Comparison of ENCODE assay signal across 1 cellular context in the genomic region with DNA sequence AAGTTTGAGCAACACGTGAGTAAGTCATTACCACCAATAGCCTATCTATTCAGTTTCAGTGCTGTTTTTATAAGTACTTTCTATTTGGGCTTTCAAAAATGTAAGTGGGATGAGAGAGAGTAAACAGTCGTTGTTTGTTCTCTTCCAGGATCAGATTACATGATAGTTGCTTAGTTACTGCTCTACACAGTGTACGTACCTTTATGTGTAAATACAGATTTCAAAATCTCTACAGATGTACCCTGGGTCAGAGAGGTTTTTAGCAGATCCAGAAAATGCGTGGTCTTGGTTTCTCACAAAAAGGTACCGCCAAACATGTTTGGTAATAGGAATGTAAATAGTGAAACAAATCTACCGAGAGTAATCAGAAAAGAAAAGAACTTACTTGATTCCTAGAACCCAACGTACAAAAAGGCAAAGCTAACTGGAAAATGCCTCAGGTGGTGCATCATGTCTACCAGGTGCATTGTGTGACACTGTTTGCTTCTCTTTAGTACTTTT.
A peak's percentile ranks its signal among the peaks of the same experiment; 100 is the strongest.
TF ChIP-seq lines count a peak whose summit lies in the region.

No MANE protein-coding gene starts in this region.

TF ChIP-seq in HepG2, 621 proteins besides CTCF, POLR2A, EP300 and RAD21 (continued from another document):
- TF ChIP-seq ZBTB20 (CRISPR knock-in tag; IDR thresholded peaks at IDR 0.05; ENCODE audit: borderline replicate concordance, low read depth) (peak; percentile 22; the same call in 1 of the 2 replicates), ZNF549 (CRISPR knock-in tag; IDR thresholded peaks at IDR 0.05) (no peak), SMARCC2 (IDR thresholded peaks at IDR 0.05) (0 out of 2 replicates have a peak, but pooled peaks have one; percentile 18), ZNF546 (CRISPR knock-in tag; conservative IDR thresholded peaks at IDR 0.05) (no peak), SYNCRIP (IDR thresholded peaks at IDR 0.05; ENCODE audit: insufficient read depth, low read depth, low read length) (no peak), ELF3 (CRISPR knock-in tag; IDR thresholded peaks at IDR 0.05) (peak; percentile 45; the same call in 1 of the 2 replicates), ZFP82 (CRISPR knock-in tag; IDR thresholded peaks at IDR 0.05; ENCODE audit: borderline replicate concordance) (0 out of 2 replicates have a peak, but pooled peaks have one; percentile 32), KAT8 (CRISPR knock-in tag; IDR thresholded peaks at IDR 0.05) (peak; percentile 42; the same call in 1 of the 2 replicates), TCF12 (IDR thresholded peaks at IDR 0.05) (no peak), TCF12 (CRISPR knock-in tag; IDR thresholded peaks at IDR 0.05) (peak; percentile 38; the same call in 1 of the 2 replicates), PAF1 (CRISPR knock-in tag; IDR thresholded peaks at IDR 0.05) (no peak), CHCHD3 (CRISPR knock-in tag; IDR thresholded peaks at IDR 0.05) (no peak), ZNF737 (CRISPR knock-in tag; IDR thresholded peaks at IDR 0.05; ENCODE audit: borderline replicate concordance) (no peak), ELF1 (CRISPR knock-in tag; IDR thresholded peaks at IDR 0.05) (peak; percentile 33; the same call in 1 of the 2 replicates), ZFP90 (CRISPR knock-in tag; IDR thresholded peaks at IDR 0.05; ENCODE audit: borderline replicate concordance) (0 out of 2 replicates have a peak, but pooled peaks have one; percentile 43), CEBPG (CRISPR knock-in tag; IDR thresholded peaks at IDR 0.05) (peak; percentile 81), EZH2 (conservative IDR thresholded peaks at IDR 0.05; ENCODE audit: low read depth, low read length) (no peak), REXO4 (CRISPR knock-in tag; IDR thresholded peaks at IDR 0.05; ENCODE audit: borderline replicate concordance) (no peak), ZNF607 (CRISPR knock-in tag; IDR thresholded peaks at IDR 0.05; ENCODE audit: borderline replicate concordance) (no peak), ZNF510 (CRISPR knock-in tag; IDR thresholded peaks at IDR 0.05; ENCODE audit: low read depth) (no peak), FOXA3 (CRISPR knock-in tag; IDR thresholded peaks at IDR 0.05) (peak; percentile 93), ZNF644 (CRISPR knock-in tag; IDR thresholded peaks at IDR 0.05; ENCODE audit: low read depth) (peak; percentile 25; the same call in 1 of the 2 replicates), SNAPC2 (CRISPR knock-in tag; IDR thresholded peaks at IDR 0.05) (no peak), MIXL1 (CRISPR knock-in tag; IDR thresholded peaks at IDR 0.05) (peak; percentile 66; the same call in 1 of the 2 replicates), ARNTL (CRISPR knock-in tag; IDR thresholded peaks at IDR 0.05) (no peak)
- TF ChIP-seq, protein P1, sequence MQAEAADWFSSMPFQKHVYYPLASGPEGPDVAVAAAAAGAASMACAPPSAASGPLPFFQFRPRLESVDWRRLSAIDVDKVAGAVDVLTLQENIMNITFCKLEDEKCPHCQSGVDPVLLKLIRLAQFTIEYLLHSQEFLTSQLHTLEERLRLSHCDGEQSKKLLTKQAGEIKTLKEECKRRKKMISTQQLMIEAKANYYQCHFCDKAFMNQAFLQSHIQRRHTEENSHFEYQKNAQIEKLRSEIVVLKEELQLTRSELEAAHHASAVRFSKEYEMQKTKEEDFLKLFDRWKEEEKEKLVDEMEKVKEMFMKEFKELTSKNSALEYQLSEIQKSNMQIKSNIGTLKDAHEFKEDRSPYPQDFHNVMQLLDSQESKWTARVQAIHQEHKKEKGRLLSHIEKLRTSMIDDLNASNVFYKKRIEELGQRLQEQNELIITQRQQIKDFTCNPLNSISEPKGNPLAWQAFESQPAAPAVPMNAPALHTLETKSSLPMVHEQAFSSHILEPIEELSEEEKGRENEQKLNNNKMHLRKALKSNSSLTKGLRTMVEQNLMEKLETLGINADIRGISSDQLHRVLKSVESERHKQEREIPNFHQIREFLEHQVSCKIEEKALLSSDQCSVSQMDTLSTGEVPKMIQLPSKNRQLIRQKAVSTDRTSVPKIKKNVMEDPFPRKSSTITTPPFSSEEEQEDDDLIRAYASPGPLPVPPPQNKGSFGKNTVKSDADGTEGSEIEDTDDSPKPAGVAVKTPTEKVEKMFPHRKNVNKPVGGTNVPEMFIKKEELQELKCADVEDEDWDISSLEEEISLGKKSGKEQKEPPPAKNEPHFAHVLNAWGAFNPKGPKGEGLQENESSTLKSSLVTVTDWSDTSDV (CRISPR knock-in tag; IDR thresholded peaks at IDR 0.05), result no peak
- TF ChIP-seq, protein P2, sequence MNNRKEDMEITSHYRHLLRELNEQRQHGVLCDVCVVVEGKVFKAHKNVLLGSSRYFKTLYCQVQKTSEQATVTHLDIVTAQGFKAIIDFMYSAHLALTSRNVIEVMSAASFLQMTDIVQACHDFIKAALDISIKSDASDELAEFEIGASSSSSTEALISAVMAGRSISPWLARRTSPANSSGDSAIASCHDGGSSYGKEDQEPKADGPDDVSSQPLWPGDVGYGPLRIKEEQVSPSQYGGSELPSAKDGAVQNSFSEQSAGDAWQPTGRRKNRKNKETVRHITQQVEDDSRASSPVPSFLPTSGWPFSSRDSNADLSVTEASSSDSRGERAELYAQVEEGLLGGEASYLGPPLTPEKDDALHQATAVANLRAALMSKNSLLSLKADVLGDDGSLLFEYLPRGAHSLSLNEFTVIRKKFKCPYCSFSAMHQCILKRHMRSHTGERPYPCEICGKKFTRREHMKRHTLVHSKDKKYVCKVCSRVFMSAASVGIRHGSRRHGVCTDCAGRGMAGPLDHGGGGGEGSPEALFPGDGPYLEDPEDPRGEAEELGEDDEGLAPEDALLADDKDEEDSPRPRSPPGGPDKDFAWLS (CRISPR knock-in tag; IDR thresholded peaks at IDR 0.05; ENCODE audit: borderline replicate concordance), result no peak
- TF ChIP-seq, protein P3, sequence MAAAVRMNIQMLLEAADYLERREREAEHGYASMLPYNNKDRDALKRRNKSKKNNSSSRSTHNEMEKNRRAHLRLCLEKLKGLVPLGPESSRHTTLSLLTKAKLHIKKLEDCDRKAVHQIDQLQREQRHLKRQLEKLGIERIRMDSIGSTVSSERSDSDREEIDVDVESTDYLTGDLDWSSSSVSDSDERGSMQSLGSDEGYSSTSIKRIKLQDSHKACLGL (CRISPR knock-in tag; IDR thresholded peaks at IDR 0.05), result no peak
- TF ChIP-seq, protein P4, sequence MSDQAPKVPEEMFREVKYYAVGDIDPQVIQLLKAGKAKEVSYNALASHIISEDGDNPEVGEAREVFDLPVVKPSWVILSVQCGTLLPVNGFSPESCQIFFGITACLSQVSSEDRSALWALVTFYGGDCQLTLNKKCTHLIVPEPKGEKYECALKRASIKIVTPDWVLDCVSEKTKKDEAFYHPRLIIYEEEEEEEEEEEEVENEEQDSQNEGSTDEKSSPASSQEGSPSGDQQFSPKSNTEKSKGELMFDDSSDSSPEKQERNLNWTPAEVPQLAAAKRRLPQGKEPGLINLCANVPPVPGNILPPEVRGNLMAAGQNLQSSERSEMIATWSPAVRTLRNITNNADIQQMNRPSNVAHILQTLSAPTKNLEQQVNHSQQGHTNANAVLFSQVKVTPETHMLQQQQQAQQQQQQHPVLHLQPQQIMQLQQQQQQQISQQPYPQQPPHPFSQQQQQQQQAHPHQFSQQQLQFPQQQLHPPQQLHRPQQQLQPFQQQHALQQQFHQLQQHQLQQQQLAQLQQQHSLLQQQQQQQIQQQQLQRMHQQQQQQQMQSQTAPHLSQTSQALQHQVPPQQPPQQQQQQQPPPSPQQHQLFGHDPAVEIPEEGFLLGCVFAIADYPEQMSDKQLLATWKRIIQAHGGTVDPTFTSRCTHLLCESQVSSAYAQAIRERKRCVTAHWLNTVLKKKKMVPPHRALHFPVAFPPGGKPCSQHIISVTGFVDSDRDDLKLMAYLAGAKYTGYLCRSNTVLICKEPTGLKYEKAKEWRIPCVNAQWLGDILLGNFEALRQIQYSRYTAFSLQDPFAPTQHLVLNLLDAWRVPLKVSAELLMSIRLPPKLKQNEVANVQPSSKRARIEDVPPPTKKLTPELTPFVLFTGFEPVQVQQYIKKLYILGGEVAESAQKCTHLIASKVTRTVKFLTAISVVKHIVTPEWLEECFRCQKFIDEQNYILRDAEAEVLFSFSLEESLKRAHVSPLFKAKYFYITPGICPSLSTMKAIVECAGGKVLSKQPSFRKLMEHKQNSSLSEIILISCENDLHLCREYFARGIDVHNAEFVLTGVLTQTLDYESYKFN (CRISPR knock-in tag; conservative IDR thresholded peaks at IDR 0.05), result peak; percentile 88
- TF ChIP-seq, protein P5, sequence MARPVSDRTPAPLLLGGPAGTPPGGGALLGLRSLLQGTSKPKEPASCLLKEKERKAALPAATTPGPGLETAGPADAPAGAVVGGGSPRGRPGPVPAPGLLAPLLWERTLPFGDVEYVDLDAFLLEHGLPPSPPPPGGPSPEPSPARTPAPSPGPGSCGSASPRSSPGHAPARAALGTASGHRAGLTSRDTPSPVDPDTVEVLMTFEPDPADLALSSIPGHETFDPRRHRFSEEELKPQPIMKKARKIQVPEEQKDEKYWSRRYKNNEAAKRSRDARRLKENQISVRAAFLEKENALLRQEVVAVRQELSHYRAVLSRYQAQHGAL (CRISPR knock-in tag; IDR thresholded peaks at IDR 0.05; ENCODE audit: not compliant biosample characterization), result no peak
- TF ChIP-seq, protein P6, sequence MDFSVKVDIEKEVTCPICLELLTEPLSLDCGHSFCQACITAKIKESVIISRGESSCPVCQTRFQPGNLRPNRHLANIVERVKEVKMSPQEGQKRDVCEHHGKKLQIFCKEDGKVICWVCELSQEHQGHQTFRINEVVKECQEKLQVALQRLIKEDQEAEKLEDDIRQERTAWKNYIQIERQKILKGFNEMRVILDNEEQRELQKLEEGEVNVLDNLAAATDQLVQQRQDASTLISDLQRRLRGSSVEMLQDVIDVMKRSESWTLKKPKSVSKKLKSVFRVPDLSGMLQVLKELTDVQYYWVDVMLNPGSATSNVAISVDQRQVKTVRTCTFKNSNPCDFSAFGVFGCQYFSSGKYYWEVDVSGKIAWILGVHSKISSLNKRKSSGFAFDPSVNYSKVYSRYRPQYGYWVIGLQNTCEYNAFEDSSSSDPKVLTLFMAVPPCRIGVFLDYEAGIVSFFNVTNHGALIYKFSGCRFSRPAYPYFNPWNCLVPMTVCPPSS (IDR thresholded peaks at IDR 0.05), result no peak
TF ChIP-seq in HepG2: peak in this region for 113.
